In the genomic region with DNA sequence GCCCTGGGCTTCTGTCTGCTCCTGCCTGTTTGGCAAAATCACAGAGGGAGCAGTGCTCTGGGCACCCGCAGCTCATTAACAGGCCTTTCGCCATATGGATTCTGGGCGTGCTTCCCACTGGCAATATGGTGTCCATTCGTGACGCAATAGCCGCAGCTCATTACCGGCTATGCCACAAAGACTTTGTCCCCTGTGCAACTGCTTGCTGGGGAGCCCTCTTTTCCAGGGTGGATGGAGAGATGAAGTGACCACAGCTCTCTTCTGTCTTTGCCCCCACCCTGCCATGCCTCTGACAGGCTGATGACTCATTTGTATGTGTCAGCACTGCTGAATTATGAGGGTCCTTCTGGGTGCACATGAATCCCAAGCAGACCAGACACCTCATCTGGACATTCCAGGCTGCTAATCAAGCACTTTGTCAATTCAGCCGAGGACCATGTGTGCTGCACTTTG, we compare ENCODE assay signal across 12 cellular contexts.
DNase-seq lines count a peak whose midpoint lies in the region; FAIRE-seq and TF ChIP-seq lines count a peak whose summit lies in the region.
"Had no signal": no experiment of that assay in that cellular context is flagged by ENCODE, and none has a peak within 500 bp of the region (broad histone marks: within the 10 kb centered on the region; RNA-seq: fewer than 3 reads in every experiment).

No MANE protein-coding gene starts in this region.

- H3K4me3 ChIP-seq in choroid plexus epithelial cell (ENCODE audit: low read depth, low read length), result no peak overlapping the region

- no peak for FAIRE-seq in D721Med (lab: Jason Lieb, UNC)
- FAIRE-seq: endometrium had no signal

- DNase-seq in DMS 273 (lab: John Stamatoyannopoulos, UW; ENCODE audit: unreplicated experiment) (peak; percentile 92), NCI-H446 (lab: John Stamatoyannopoulos, UW) (peak; percentile 76 to 93), choroid plexus epithelial cell (ENCODE audit: low read depth) (peak; percentile 77), myocyte (ENCODE audit: low read depth) (peak; percentile 81), hippocampal formation (lab: John Stamatoyannopoulos, UW) (no peak), AML-193 (lab: John Stamatoyannopoulos, UW) (no peak), D721Med (ENCODE audit: insufficient read length, low spot score) (no peak)
- no peak for DNase-seq in NK-92 treated with Interleukin-12 subunit alpha and Interleukin-12 subunit beta, amount 100 ng/mL, for 24 hours (lab: John Stamatoyannopoulos, UW)
- DNase-seq: activated CD8-positive, alpha-beta memory T cell treated with anti-CD3 and anti-CD28 coated beads for 24 hours; natural killer cell; T-helper 2 cell had no signal

- TF ChIP-seq CTCF in choroid plexus epithelial cell (conservative IDR thresholded peaks at IDR 0.05; ENCODE audit: low read depth, low read length) (no peak), D721Med (IDR thresholded peaks at IDR 0.05; ENCODE audit: insufficient read depth, missing control alignments) (no peak)

Comparison
In these comparisons a context has a peak if more than half of its experiments do, and no peak if none do; other contexts are left out.
1. DNase-seq: peak in DMS 273 (single experiment), NCI-H446 (2 of 2), choroid plexus epithelial cell (single experiment) and myocyte (single experiment); none in hippocampal formation (0 of 2), AML-193 (0 of 2), NK-92 treated with Interleukin-12 subunit alpha and Interleukin-12 subunit beta, amount 100 ng/mL, for 24 hours (single experiment) and D721Med (single experiment).